1 cellular context compared by ENCODE assay signal in the genomic region with DNA sequence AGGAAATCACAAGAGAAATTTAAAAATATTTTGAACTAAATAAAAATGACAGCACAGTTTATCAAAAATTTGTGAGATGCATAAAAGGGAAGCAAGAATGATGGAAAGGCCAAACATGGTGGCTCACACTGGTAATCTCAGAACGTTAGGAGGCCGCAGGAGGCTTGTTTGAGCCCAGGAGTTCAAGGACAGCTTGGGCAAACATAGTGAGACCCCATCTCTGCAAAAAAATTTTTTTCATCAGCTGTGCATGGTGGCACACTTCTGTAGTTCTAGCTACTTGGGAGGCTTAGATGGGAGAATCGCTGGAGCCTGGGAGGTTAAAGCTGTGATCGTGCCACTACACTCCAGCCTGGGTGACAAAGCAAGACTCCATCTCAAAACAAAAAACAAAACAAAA.
TF ChIP-seq lines count a peak whose summit lies in the region.

No MANE protein-coding gene starts in this region.

TF ChIP-seq in HepG2, 621 proteins besides CTCF, POLR2A, EP300 and RAD21 (continued from another document):
- TF ChIP-seq, protein P1, sequence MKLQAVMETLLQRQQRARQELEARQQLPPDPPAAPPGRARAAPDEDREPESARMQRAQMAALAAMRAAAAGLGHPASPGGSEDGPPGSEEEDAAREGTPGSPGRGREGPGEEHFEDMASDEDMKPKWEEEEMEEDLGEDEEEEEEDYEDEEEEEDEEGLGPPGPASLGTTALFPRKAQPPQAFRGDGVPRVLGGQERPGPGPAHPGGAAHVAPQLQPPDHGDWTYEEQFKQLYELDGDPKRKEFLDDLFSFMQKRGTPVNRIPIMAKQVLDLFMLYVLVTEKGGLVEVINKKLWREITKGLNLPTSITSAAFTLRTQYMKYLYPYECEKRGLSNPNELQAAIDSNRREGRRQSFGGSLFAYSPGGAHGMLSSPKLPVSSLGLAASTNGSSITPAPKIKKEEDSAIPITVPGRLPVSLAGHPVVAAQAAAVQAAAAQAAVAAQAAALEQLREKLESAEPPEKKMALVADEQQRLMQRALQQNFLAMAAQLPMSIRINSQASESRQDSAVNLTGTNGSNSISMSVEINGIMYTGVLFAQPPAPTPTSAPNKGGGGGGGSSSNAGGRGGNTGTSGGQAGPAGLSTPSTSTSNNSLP (IDR thresholded peaks at IDR 0.05; ENCODE audit: low read depth, low read length) = peak; percentile 47
- TF ChIP-seq FOXA3 (CRISPR knock-in tag; IDR thresholded peaks at IDR 0.05) (peak; percentile 79), POGZ (CRISPR knock-in tag; IDR thresholded peaks at IDR 0.05) (peak; percentile 84), GATAD2A (CRISPR knock-in tag; IDR thresholded peaks at IDR 0.05) (peak; percentile 88), SRF (IDR thresholded peaks at IDR 0.05; ENCODE audit: low read depth, low read length) (no peak), ZNF230 (CRISPR knock-in tag; IDR thresholded peaks at IDR 0.05) (no peak), HNF4A (CRISPR knock-in tag; IDR thresholded peaks at IDR 0.05) (peak; percentile 84), ZNF460 (CRISPR knock-in tag; IDR thresholded peaks at IDR 0.05; ENCODE audit: borderline replicate concordance) (peak; percentile 73; the same call in 1 of the 2 replicates), HMG20A (CRISPR knock-in tag; IDR thresholded peaks at IDR 0.05; ENCODE audit: borderline replicate concordance) (peak; percentile 61), KLF13 (CRISPR knock-in tag; IDR thresholded peaks at IDR 0.05) (no peak), MXD4 (CRISPR knock-in tag; IDR thresholded peaks at IDR 0.05) (no peak), HOXA3 (CRISPR knock-in tag; IDR thresholded peaks at IDR 0.05) (peak; percentile 90), ZNF564 (CRISPR knock-in tag; IDR thresholded peaks at IDR 0.05) (no peak), NR2F6 (IDR thresholded peaks at IDR 0.05) (peak; percentile 50), NR2F6 (CRISPR knock-in tag; IDR thresholded peaks at IDR 0.05) (peak; percentile 52)
- TF ChIP-seq, protein P2, sequence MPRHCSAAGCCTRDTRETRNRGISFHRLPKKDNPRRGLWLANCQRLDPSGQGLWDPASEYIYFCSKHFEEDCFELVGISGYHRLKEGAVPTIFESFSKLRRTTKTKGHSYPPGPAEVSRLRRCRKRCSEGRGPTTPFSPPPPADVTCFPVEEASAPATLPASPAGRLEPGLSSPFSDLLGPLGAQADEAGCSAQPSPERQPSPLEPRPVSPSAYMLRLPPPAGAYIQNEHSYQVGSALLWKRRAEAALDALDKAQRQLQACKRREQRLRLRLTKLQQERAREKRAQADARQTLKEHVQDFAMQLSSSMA (CRISPR knock-in tag; IDR thresholded peaks at IDR 0.05) = no peak
- TF ChIP-seq, protein P3, sequence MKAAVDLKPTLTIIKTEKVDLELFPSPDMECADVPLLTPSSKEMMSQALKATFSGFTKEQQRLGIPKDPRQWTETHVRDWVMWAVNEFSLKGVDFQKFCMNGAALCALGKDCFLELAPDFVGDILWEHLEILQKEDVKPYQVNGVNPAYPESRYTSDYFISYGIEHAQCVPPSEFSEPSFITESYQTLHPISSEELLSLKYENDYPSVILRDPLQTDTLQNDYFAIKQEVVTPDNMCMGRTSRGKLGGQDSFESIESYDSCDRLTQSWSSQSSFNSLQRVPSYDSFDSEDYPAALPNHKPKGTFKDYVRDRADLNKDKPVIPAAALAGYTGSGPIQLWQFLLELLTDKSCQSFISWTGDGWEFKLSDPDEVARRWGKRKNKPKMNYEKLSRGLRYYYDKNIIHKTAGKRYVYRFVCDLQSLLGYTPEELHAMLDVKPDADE (CRISPR knock-in tag; IDR thresholded peaks at IDR 0.05) = no peak
